In genomic region chr11:90701040-90701439, GRCh38 we compare ENCODE assay signal across 1 cellular context.
TF ChIP-seq lines count a peak whose summit lies in the region.

No MANE protein-coding gene starts in this region.

TF ChIP-seq in GM12878, 131 proteins besides CTCF, POLR2A, EP300 and RAD21 (continued from another document):
- TF ChIP-seq ZBTB40 (IDR thresholded peaks at IDR 0.05; ENCODE audit: borderline replicate concordance) (peak; percentile 63; the same call in 1 of the 2 replicates), HDAC6 (IDR thresholded peaks at IDR 0.05; ENCODE audit: unreplicated experiment) (no peak), PAX8 (IDR thresholded peaks at IDR 0.05) (no peak), JUNB (IDR thresholded peaks at IDR 0.05) (peak; percentile 98), GABPA (IDR thresholded peaks at IDR 0.05; ENCODE audit: low read depth) (peak; percentile 55; the same call in 1 of the 2 replicates), EED (IDR thresholded peaks at IDR 0.05; ENCODE audit: low read depth) (peak; percentile 80), ZNF217 (IDR thresholded peaks at IDR 0.05) (peak; percentile 77), MYB (IDR thresholded peaks at IDR 0.05; ENCODE audit: borderline replicate concordance, low read depth, low read length) (no peak), NR2F1 (conservative IDR thresholded peaks at IDR 0.05) (peak; percentile 56; the same call in 1 of the 2 replicates), CREM (IDR thresholded peaks at IDR 0.05; ENCODE audit: low read depth) (peak; percentile 87), ETV6 (conservative IDR thresholded peaks at IDR 0.05 in 1 of 2, IDR thresholded peaks at IDR 0.05 in 1 of 2; ENCODE audit: borderline replicate concordance in 1 of 2, low read depth in 1 of 2) (peak in 1 of 2 experiments; percentile 58; a peak in 1 of 4 replicates), RCOR1 (conservative IDR thresholded peaks at IDR 0.05; ENCODE audit: low read depth, low read length) (no peak), STAT1 (conservative IDR thresholded peaks at IDR 0.05) (no peak), CREB1 (IDR thresholded peaks at IDR 0.05; ENCODE audit: low read depth) (peak; percentile 67; the same call in 1 of the 2 replicates), MEF2A (IDR thresholded peaks at IDR 0.05; ENCODE audit: insufficient read depth, low read depth, low read length) (peak; percentile 84), PAX5 (IDR thresholded peaks at IDR 0.05; ENCODE audit: borderline replicate concordance, low read depth, low read length) (0 out of 2 replicates have a peak, but pooled peaks have one; percentile 30), MLLT1 (IDR thresholded peaks at IDR 0.05) (no peak), FOXM1 (IDR thresholded peaks at IDR 0.05; ENCODE audit: low read depth, low read length) (peak; percentile 97)
